ENCODE assay signal across 8 cellular contexts in genomic region chr4:140754918-140755810, GRCh38. TPM values are rescaled to one million over a fixed set of nuclear protein-coding genes. Genes with fewer than 3 reads are reported as not detected.
A peak's percentile ranks its signal among the peaks of the same experiment; 100 is the strongest.
DNase-seq lines count a peak whose midpoint lies in the region; ATAC-seq, FAIRE-seq and TF ChIP-seq lines count a peak whose summit lies in the region.

No MANE protein-coding gene starts in this region.

- peaks cover 0 to 29% (median 10%) of the 10 kb centered on the region in 10 experiments; a peak in 11 of 20 replicates for H3K4me1 ChIP-seq in BLaER1 treated with 17β-estradiol and CSF1 and Interleukin-3, amounts not matched to agents 10 nM and 100 nM
- H3K4me1 ChIP-seq in HEK293 (ENCODE audit: control insufficient read depth, insufficient read depth, low read length) (no peaks in the 10 kb centered on the region), thymus (ENCODE audit: control insufficient read depth, insufficient read depth, low read length) (peaks cover 8% of the 10 kb centered on the region)

- CTCF ChIA-PET in HEK293 (lab: Yijun Ruan, JAX), result interaction anchor here (0.6 kb wide), 1 partner anchor 268 kb away, joined by 3 read pairs; no protein-coding TSS in a partner anchor

- no peaks in the 10 kb centered on the region for H3K36me3 ChIP-seq in BLaER1 treated with 17β-estradiol and CSF1 and Interleukin-3, amounts not matched to agents 10 nM and 100 nM
- no peaks in the 10 kb centered on the region; a peak in 1 of 3 replicates for H3K36me3 ChIP-seq in HEK293 (ENCODE audit: control insufficient read depth in 2 of 2, insufficient read depth in 1 of 2, low read length in 2 of 2)
- no peaks in the 10 kb centered on the region for H3K36me3 ChIP-seq in WERI-Rb-1
- no peaks in the 10 kb centered on the region for H3K36me3 ChIP-seq in thymus (ENCODE audit: control insufficient read depth, insufficient read depth)

- H3K9me3 ChIP-seq in BLaER1 treated with 17β-estradiol and CSF1 and Interleukin-3, amounts not matched to agents 10 nM and 100 nM (replicated peaks in 1 of 11), result peaks cover 11 to 18% (median 16%) of the 10 kb centered on the region in 11 experiments
- H3K9me3 ChIP-seq in HEK293 (ENCODE audit: control insufficient read depth, insufficient read depth, low read depth, low read length) (no peaks in the 10 kb centered on the region), WERI-Rb-1 (ENCODE audit: severe bottlenecking) (no peaks in the 10 kb centered on the region), thymus (ENCODE audit: control insufficient read depth) (no peaks in the 10 kb centered on the region)

- peaks cover 0 to 10% (median 0%) of the 10 kb centered on the region in 11 experiments; a peak in 5 of 22 replicates for H3K27me3 ChIP-seq in BLaER1 treated with 17β-estradiol and CSF1 and Interleukin-3, amounts not matched to agents 10 nM and 100 nM
- H3K27me3 ChIP-seq in WERI-Rb-1 (ENCODE audit: insufficient read depth, low read depth, severe bottlenecking), result no peaks in the 10 kb centered on the region
- peaks cover 26% of the 10 kb centered on the region for H3K27me3 ChIP-seq in thymus (ENCODE audit: control insufficient read depth, insufficient read depth)

- ATAC-seq in left lobe of liver, result no peak

- DNase-seq in WERI-Rb-1, result no peak
- no peak for DNase-seq in left lobe of liver (ENCODE audit: low spot score)
- DNase-seq in activated CD8-positive, alpha-beta memory T cell treated with anti-CD3 and anti-CD28 coated beads for 24 hours, result no peak
- no peak for DNase-seq in RKO (ENCODE audit: low spot score)

- H3K9ac ChIP-seq in BLaER1 treated with 17β-estradiol and CSF1 and Interleukin-3, amounts not matched to agents 10 nM and 100 nM, result peak overlapping the region; percentile 71 to 90 (median 80)

- H4K20me1 ChIP-seq in BLaER1 treated with 17β-estradiol and CSF1 and Interleukin-3, amounts not matched to agents 10 nM and 100 nM, result peaks cover 0 to 7% (median 0%) of the 10 kb centered on the region in 11 experiments; a peak in 2 of 22 replicates

- peak overlapping the region in 9 of 11 experiments; percentile 48 to 94 (median 78); a peak in 13 of 22 replicates for H3K27ac ChIP-seq in BLaER1 treated with 17β-estradiol and CSF1 and Interleukin-3, amounts not matched to agents 10 nM and 100 nM
- H3K27ac ChIP-seq in HEK293 (ENCODE audit: extremely low read depth, low read depth, low read length), result peak overlapping the region; percentile 95
- H3K27ac ChIP-seq in WERI-Rb-1, result peak overlapping the region; percentile 88
- H3K27ac ChIP-seq in thymus (ENCODE audit: low read depth), result peak overlapping the region; percentile 86

- peak overlapping the region; percentile 67 to 80 (median 72) for H3K4me3 ChIP-seq in BLaER1 treated with 17β-estradiol and CSF1 and Interleukin-3, amounts not matched to agents 10 nM and 100 nM
- H3K4me3 ChIP-seq in HEK293 (ENCODE audit: low read depth, low read length), result peak overlapping the region; percentile 91
- H3K4me3 ChIP-seq in WERI-Rb-1 (ENCODE audit: low read depth, low read length), result peak overlapping the region; percentile 72
- peak overlapping the region; percentile 48 for H3K4me3 ChIP-seq in thymus (ENCODE audit: low read length)

- H3K4me2 ChIP-seq in BLaER1 treated with 17β-estradiol and CSF1 and Interleukin-3, amounts not matched to agents 10 nM and 100 nM, result peak overlapping the region; percentile 55 to 86 (median 78)

- no peak for TF ChIP-seq CTCF in HEK293 (tag by site-specific recombination; IDR thresholded peaks at IDR 0.05)
- TF ChIP-seq CTCF in WERI-Rb-1 (IDR thresholded peaks at IDR 0.05; ENCODE audit: low read depth, low read length), result no peak

- peak; percentile 43 for FAIRE-seq in islet of Langerhans (lab: Jason Lieb, UNC)

- POLR2A ChIA-PET in HEK293 (lab: Yijun Ruan, JAX), result no interaction called here

- WGBS in thymus, result 43% methylated on average over 13 of the region's 13 CpGs

TF ChIP-seq in HEK293, 187 proteins besides CTCF, POLR2A, EP300 and RAD21:
- TF ChIP-seq ZNF510 (tag by site-specific recombination; IDR thresholded peaks at IDR 0.05; ENCODE audit: insufficient replicate concordance) (no peak), ZNF521 (tag by site-specific recombination; IDR thresholded peaks at IDR 0.05) (no peak), BCL6B (tag by site-specific recombination; IDR thresholded peaks at IDR 0.05) (no peak), ZNF529 (tag by site-specific recombination; IDR thresholded peaks at IDR 0.05; ENCODE audit: insufficient replicate concordance) (no peak), ZNF366 (tag by site-specific recombination; conservative IDR thresholded peaks at IDR 0.05) (0 out of 2 replicates have a peak, but pooled peaks have one; percentile 24), ZNF629 (tag by site-specific recombination; IDR thresholded peaks at IDR 0.05) (peak; percentile 60)

RNA-seq across cellular contexts. Expression of gene TBC1D9, which starts 1.0 kb away (rescaled TPM):
- polyA plus RNA-seq in thymus, result 10.7 TPM
- 7.5 TPM for total RNA-seq in left lobe of liver
